Comparison of ENCODE assay signal across 8 cellular contexts in the genomic region with DNA sequence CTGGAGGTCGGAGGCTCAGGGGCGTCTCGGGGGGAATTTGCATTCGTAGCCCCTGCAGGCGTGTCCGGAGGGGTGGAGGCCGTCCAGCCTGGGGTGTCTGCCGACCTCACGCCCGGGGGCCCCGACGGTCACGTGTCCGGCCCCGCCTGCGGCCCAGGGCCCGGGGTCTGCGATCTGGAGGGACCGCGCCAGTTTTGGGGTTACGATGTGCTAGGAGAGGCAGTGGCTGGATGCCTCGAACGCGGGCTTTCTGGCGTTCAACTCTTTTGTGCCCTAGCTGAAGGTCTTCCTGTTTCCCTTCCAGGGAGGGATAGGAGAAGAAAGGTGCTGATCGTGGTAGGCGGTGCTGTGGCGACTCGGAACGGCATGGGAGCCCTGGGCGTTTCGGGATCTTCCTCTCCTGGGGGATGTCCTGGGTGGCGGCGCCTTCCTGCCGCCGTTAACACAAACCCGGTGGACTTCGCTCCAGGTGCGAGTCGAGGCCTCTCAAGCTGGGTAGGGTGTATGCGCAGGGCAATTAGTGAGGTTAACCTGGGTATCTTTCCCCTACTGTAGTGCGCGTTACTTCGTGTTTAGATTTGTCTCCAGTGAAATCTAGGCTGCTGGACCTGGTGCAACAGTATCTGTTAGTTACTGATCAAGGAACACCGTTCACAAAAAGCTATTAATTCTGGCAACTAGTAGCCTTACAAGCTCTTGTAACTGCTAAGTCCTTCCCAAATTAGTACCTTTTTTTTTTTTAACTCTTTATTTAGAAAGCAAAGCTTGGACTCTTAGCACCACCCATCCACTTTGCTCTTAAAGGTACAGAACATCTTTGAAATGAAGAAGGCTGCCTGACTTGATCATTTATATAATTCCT. TPM values are rescaled to one million over a fixed set of nuclear protein-coding genes. Genes with fewer than 3 reads are reported as not detected.
DNase-seq lines count a peak whose midpoint lies in the region; ATAC-seq and TF ChIP-seq lines count a peak whose summit lies in the region.

No MANE protein-coding gene starts in this region.

- peaks cover 1 to 3% (median 2%) of the 10 kb centered on the region in 3 donors for H3K27me3 Mint-ChIP-seq in immature natural killer cell (ENCODE audit: low read depth in 3 of 3)

- H3F3A ChIP-seq in smooth muscle cell (ENCODE audit: low read depth) = peaks cover 4% of the 10 kb centered on the region

- H3K4me2 ChIP-seq in smooth muscle cell = peak overlapping the region; percentile 98

- H2AFZ ChIP-seq in smooth muscle cell (ENCODE audit: low read depth) = peak overlapping the region; percentile 68

- DNase-seq in DMS114 treated with DMSO at 0.1 percent for 48 hours (lab: John Stamatoyannopoulos, UW; ENCODE audit: unreplicated experiment) = peak; percentile 20
- no peak for DNase-seq in RWPE2 (ENCODE audit: low spot score)
- peak; percentile 47 for DNase-seq in astrocyte of the hippocampus (ENCODE audit: low read depth, low spot score)
- DNase-seq in immature natural killer cell = peak in 2 of 3 donors; percentile 3 to 11
- DNase-seq in smooth muscle cell (lab: John Stamatoyannopoulos, UW; ENCODE audit: unreplicated experiment) = no peak
- no peak for DNase-seq in iPS-NIHi7 (ENCODE audit: extremely low spot score)

- H3K4me3 Mint-ChIP-seq in immature natural killer cell = peak overlapping the region; percentile 83 to 87 (median 86)

- TF ChIP-seq CTCF in RWPE2 (IDR thresholded peaks at IDR 0.05; ENCODE audit: poor library complexity, severe bottlenecking) (no peak), smooth muscle cell (IDR thresholded peaks at IDR 0.05; ENCODE audit: borderline replicate concordance, insufficient read depth, poor library complexity, severe bottlenecking) (no peak)

- peak; percentile 4 for ATAC-seq in HG02588 (IDR thresholded peaks at IDR 0.05; ENCODE audit: unreplicated experiment)
- peak; percentile 53 for ATAC-seq in RWPE2 (ENCODE audit: low read depth)
- ATAC-seq in GM21381 (IDR thresholded peaks at IDR 0.05; ENCODE audit: unreplicated experiment) = no peak

- H3K27me3 ChIP-seq in RWPE2 (ENCODE audit: insufficient read depth, poor library complexity, severe bottlenecking) (no peaks in the 10 kb centered on the region), smooth muscle cell (ENCODE audit: low read depth) (no peaks in the 10 kb centered on the region)

- WGBS in smooth muscle cell (ENCODE audit: low lambda C conversion rate) = 3% methylated on average over 45 of the region's 45 CpGs

- H3K9me3 ChIP-seq in RWPE2 (ENCODE audit: severe bottlenecking) (no peaks in the 10 kb centered on the region), smooth muscle cell (replicated peaks; ENCODE audit: low read depth) (no peaks in the 10 kb centered on the region)

- no peaks in the 10 kb centered on the region for H3K9me3 Mint-ChIP-seq in immature natural killer cell

- peak overlapping the region; percentile 78 for H3K4me3 ChIP-seq in RWPE2 (ENCODE audit: severe bottlenecking)
- H3K4me3 ChIP-seq in smooth muscle cell = peak overlapping the region; percentile 98

- H3K36me3 Mint-ChIP-seq in immature natural killer cell = no peaks in the 10 kb centered on the region

- H3K4me1 ChIP-seq in RWPE2 (ENCODE audit: insufficient read depth, poor library complexity, severe bottlenecking) = peaks cover 10% of the 10 kb centered on the region
- H3K4me1 ChIP-seq in smooth muscle cell (ENCODE audit: low read depth) = peaks cover 4% of the 10 kb centered on the region

- H3K27ac Mint-ChIP-seq in immature natural killer cell = peak overlapping the region in 5 of 6 donors; percentile 42 to 81 (median 73)

- H3K9ac ChIP-seq in smooth muscle cell (ENCODE audit: low read depth) = peak overlapping the region; percentile 23

- peaks cover 24% of the 10 kb centered on the region for H4K20me1 ChIP-seq in smooth muscle cell (ENCODE audit: low read depth)

- no peaks in the 10 kb centered on the region for H3K36me3 ChIP-seq in RWPE2 (ENCODE audit: low read depth)
- H3K36me3 ChIP-seq in smooth muscle cell (ENCODE audit: low read depth) = no peaks in the 10 kb centered on the region

- peak overlapping the region; percentile 63 for H3K27ac ChIP-seq in RWPE2 (ENCODE audit: poor library complexity, severe bottlenecking)
- no peak overlapping the region for H3K27ac ChIP-seq in smooth muscle cell (ENCODE audit: low read depth)

- no peaks in the 10 kb centered on the region for H3K79me2 ChIP-seq in smooth muscle cell (ENCODE audit: low read depth)

- H3K4me1 Mint-ChIP-seq in immature natural killer cell = peaks cover 16 to 18% of the 10 kb centered on the region in 2 donors

RNA-seq across cellular contexts. Expression of a gene that starts 1.3 kb away (rescaled TPM):
- 10 to 100 TPM in 1 of 3 donors, 1 to 10 TPM in 2; 3.6 to 13.3 (median 6.1) TPM for polyA plus RNA-seq in immature natural killer cell
- 3.6 and 6.2 TPM in 2 replicates for total RNA-seq in smooth muscle cell
- polyA plus RNA-seq in smooth muscle cell = 5.8 and 8.4 TPM in 2 replicates

Comparison
In these comparisons a context has a peak if more than half of its experiments do, and no peak if none do; other contexts are left out.
1. DNase-seq: peak in DMS114 treated with DMSO at 0.1 percent for 48 hours (single experiment), astrocyte of the hippocampus (single experiment) and immature natural killer cell (2 of 3); none in RWPE2 (single experiment), smooth muscle cell (single experiment) and iPS-NIHi7 (single experiment).